In the genomic region with DNA sequence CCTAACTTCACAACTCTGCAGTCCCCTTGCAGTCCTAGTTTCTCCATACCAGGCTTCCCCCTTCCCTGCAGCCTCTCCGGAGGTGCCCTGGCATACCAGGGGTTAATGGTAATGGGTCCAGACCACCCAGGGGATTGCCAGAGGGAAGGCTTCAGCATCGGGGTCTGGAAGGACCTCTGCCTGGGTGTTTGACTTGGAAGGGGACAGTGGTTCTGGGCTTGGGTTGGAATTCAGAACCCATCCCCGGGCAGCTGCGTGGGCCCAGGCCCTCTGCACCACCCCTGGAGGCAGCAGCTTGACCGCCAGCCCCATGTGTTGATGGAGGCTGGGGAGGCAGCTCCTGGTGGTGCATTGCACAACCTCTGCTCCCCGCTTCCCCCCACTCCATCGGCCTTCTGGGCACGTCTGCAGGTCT, we compare ENCODE assay signal across 8 cellular contexts. TPM values are rescaled to one million over a fixed set of nuclear protein-coding genes. Genes with fewer than 3 reads are reported as not detected.
A peak's percentile ranks its signal among the peaks of the same experiment; 100 is the strongest.
DNase-seq lines count a peak whose midpoint lies in the region; ATAC-seq and TF ChIP-seq lines count a peak whose summit lies in the region.

No MANE protein-coding gene starts in this region.

- TF ChIP-seq CTCF in GM23338 (conservative IDR thresholded peaks at IDR 0.05; ENCODE audit: low read depth in 2 of 2) (no peak), hepatocyte (IDR thresholded peaks at IDR 0.05; ENCODE audit: poor library complexity) (no peak)
- no peak for TF ChIP-seq CTCF in activated CD8-positive, alpha-beta T cell treated with anti-CD3 and anti-CD28 coated beads for 36 hours (IDR thresholded peaks at IDR 0.05)

- H3K27ac ChIP-seq in GM23338 (ENCODE audit: low read depth) (no peak overlapping the region), hepatocyte (no peak overlapping the region)

- peak overlapping the region; percentile 88 for H3K4me2 ChIP-seq in GM23338
- peak overlapping the region; percentile 99 for H3K4me2 ChIP-seq in hepatocyte
- peak overlapping the region; percentile 97 for H3K4me2 ChIP-seq in skeletal muscle satellite cell (ENCODE audit: low read length)

- 39% methylated on average over 8 of the region's 8 CpGs for WGBS in hepatocyte (ENCODE audit: low lambda C conversion rate, missing lambda C conversion rate)

- peak overlapping the region; percentile 82 for H3K9ac ChIP-seq in skeletal muscle satellite cell (ENCODE audit: low read depth, low read length)

- H3K4me3 ChIP-seq in GM23338 (peak overlapping the region; percentile 67), hepatocyte (peak overlapping the region; percentile 31), skeletal muscle satellite cell (ENCODE audit: low read length) (peak overlapping the region; percentile 79)

- H3K4me3 Mint-ChIP-seq in GM23338, result peak overlapping the region; percentile 84
- H3K4me3 Mint-ChIP-seq in activated CD8-positive, alpha-beta T cell treated with anti-CD3 and anti-CD28 coated beads for 36 hours, result peak overlapping the region; percentile 70

- H4K20me1 ChIP-seq in GM23338 (replicated peaks; ENCODE audit: insufficient read depth) (0 out of 2 replicates have a peak, but pooled peaks cover 3% of the 10 kb centered on the region), hepatocyte (ENCODE audit: insufficient read depth, poor library complexity, severe bottlenecking) (no peaks in the 10 kb centered on the region)

- ATAC-seq in GM23338, result peak; percentile 25
- ATAC-seq in activated CD8-positive, alpha-beta T cell treated with anti-CD3 and anti-CD28 coated beads for 36 hours, result no peak
- no peak for ATAC-seq in HG02870 (IDR thresholded peaks at IDR 0.05; ENCODE audit: unreplicated experiment)
- no peak for ATAC-seq in GM19397 (IDR thresholded peaks at IDR 0.05; ENCODE audit: unreplicated experiment)

- no peaks in the 10 kb centered on the region for H3K9me3 ChIP-seq in hepatocyte (ENCODE audit: low read depth)
- H3K9me3 ChIP-seq in skeletal muscle satellite cell (replicated peaks; ENCODE audit: low read length), result no peaks in the 10 kb centered on the region

- H3K9me2 ChIP-seq in GM23338 (ENCODE audit: insufficient read depth) (no peaks in the 10 kb centered on the region), hepatocyte (replicated peaks; ENCODE audit: insufficient read depth) (no peaks in the 10 kb centered on the region)

- 0 out of 2 replicates have a peak, but pooled peaks cover 8% of the 10 kb centered on the region for H3K4me1 ChIP-seq in GM23338 (ENCODE audit: insufficient read depth)
- H3K4me1 ChIP-seq in hepatocyte (ENCODE audit: insufficient read depth), result peaks cover 10% of the 10 kb centered on the region
- peaks cover 20% of the 10 kb centered on the region for H3K4me1 ChIP-seq in skeletal muscle satellite cell (ENCODE audit: control insufficient read depth, insufficient read depth, low read length)

- intact Hi-C loops in activated CD8-positive, alpha-beta T cell treated with anti-CD3 and anti-CD28 coated beads for 36 hours (cut with micrococcal nuclease), result no loop called here

- no peak overlapping the region for H3K27ac Mint-ChIP-seq in GM23338
- H3K27ac Mint-ChIP-seq in activated CD8-positive, alpha-beta T cell treated with anti-CD3 and anti-CD28 coated beads for 36 hours, result no peak overlapping the region

- H3K9me3 Mint-ChIP-seq in GM23338, result no peaks in the 10 kb centered on the region; the same call in 1 of the 3 replicates
- no peaks in the 10 kb centered on the region for H3K9me3 Mint-ChIP-seq in activated CD8-positive, alpha-beta T cell treated with anti-CD3 and anti-CD28 coated beads for 36 hours

- no peaks in the 10 kb centered on the region for H3K36me3 ChIP-seq in GM23338 (ENCODE audit: insufficient read depth)
- H3K36me3 ChIP-seq in hepatocyte (replicated peaks; ENCODE audit: insufficient read depth, low read depth), result no peaks in the 10 kb centered on the region
- peaks cover 4% of the 10 kb centered on the region for H3K36me3 ChIP-seq in skeletal muscle satellite cell (ENCODE audit: insufficient read depth, low read length)

- H2AFZ ChIP-seq in GM23338 (peak overlapping the region; percentile 18; the same call in 1 of the 2 replicates), hepatocyte (peak overlapping the region; percentile 40)

- peaks cover 16% of the 10 kb centered on the region for H3K27me3 Mint-ChIP-seq in GM23338 (ENCODE audit: insufficient read depth, low read depth, poor library complexity)
- peaks cover 16% of the 10 kb centered on the region for H3K27me3 Mint-ChIP-seq in activated CD8-positive, alpha-beta T cell treated with anti-CD3 and anti-CD28 coated beads for 36 hours

- peaks cover 42% of the 10 kb centered on the region for H3K79me2 ChIP-seq in GM23338 (replicated peaks; ENCODE audit: insufficient read depth)
- peaks cover 39% of the 10 kb centered on the region for H3K79me2 ChIP-seq in hepatocyte

- no peaks in the 10 kb centered on the region; the same call in 1 of the 2 replicates for H3F3A ChIP-seq in GM23338 (replicated peaks; ENCODE audit: low read depth)

- H3K4me1 Mint-ChIP-seq in GM23338, result peaks cover 21% of the 10 kb centered on the region
- H3K4me1 Mint-ChIP-seq in activated CD8-positive, alpha-beta T cell treated with anti-CD3 and anti-CD28 coated beads for 36 hours (ENCODE audit: low read depth), result peaks cover 2% of the 10 kb centered on the region

- POLR2A ChIA-PET in activated CD8-positive, alpha-beta T cell treated with anti-CD3 and anti-CD28 coated beads for 36 hours (lab: Charles Lee), result interaction anchor here (1.2 to 1.5 kb wide), 2 partner anchors 45 to 54 kb away, joined by 3 to 4 read pairs; no protein-coding TSS in a partner anchor

- DNase-seq in GM23338 (ENCODE audit: low spot score) (peak; percentile 42), hepatocyte (ENCODE audit: low spot score) (no peak), NCI-H1694 (lab: John Stamatoyannopoulos, UW) (no peak), T1000 (lab: John Stamatoyannopoulos, UW) (no peak)
- DNase-seq in activated CD8-positive, alpha-beta T cell treated with anti-CD3 and anti-CD28 coated beads for 36 hours, result no peak

- CTCF ChIA-PET in activated CD8-positive, alpha-beta T cell treated with anti-CD3 and anti-CD28 coated beads for 36 hours (lab: Charles Lee), result interaction anchor here (1.1 to 5.6 kb wide), 3 partner anchors 32 to 66 kb away, joined by 3 to 25 read pairs (median 3); no protein-coding TSS in a partner anchor

- H3K36me3 Mint-ChIP-seq in GM23338 (ENCODE audit: low read depth), result no peaks in the 10 kb centered on the region; the same call in 2 of the 3 replicates
- no peaks in the 10 kb centered on the region for H3K36me3 Mint-ChIP-seq in activated CD8-positive, alpha-beta T cell treated with anti-CD3 and anti-CD28 coated beads for 36 hours (ENCODE audit: low read depth)

- H3K27me3 ChIP-seq in GM23338 (ENCODE audit: insufficient read depth), result no peaks in the 10 kb centered on the region; the same call in 1 of the 2 replicates
- H3K27me3 ChIP-seq in hepatocyte, result no peaks in the 10 kb centered on the region
- H3K27me3 ChIP-seq in skeletal muscle satellite cell (ENCODE audit: control insufficient read depth, insufficient read depth, low read length), result no peaks in the 10 kb centered on the region

TF ChIP-seq in GM23338, 12 proteins besides CTCF, POLR2A, EP300 and RAD21 (continues in another document):
- TF ChIP-seq ZNF331 (CRISPR knock-in tag; IDR thresholded peaks at IDR 0.05; ENCODE audit: low read depth) (no peak), CREB1 (CRISPR knock-in tag; IDR thresholded peaks at IDR 0.05; ENCODE audit: low read depth) (no peak), EZH2 (IDR thresholded peaks at IDR 0.05; ENCODE audit: low read depth, unreplicated experiment) (no peak), NANOG (IDR thresholded peaks at IDR 0.05; ENCODE audit: borderline replicate concordance) (no peak)

RNA-seq across cellular contexts. Expression of a gene that starts 1.3 kb away (rescaled TPM):
- 28.8 and 34.3 TPM in 2 replicates for total RNA-seq in GM23338 (2014; rRNA removed; shearing (Covaris generic))
- polyA plus RNA-seq in GM23338 (2016; fragmentation: Nextera tagmentation; extraction: Ambion mirVana), result 8.2 and 10.3 TPM in 2 replicates
- total RNA-seq in activated CD8-positive, alpha-beta T cell treated with anti-CD3 and anti-CD28 coated beads for 36 hours, result 10 to 100 TPM; 21.2 to 21.3 TPM
- total RNA-seq in hepatocyte, result 16.8 and 16.9 TPM in 2 replicates
- 20.9 and 25.3 TPM in 2 replicates for polyA plus RNA-seq in hepatocyte
- total RNA-seq in skeletal muscle satellite cell (2012; rRNA removed), result 34.0 and 41.7 TPM in 2 replicates
